In genomic region chr9:36986548-36987408, GRCh38 we compare ENCODE assay signal across 17 cellular contexts. TPM values are rescaled to one million over a fixed set of nuclear protein-coding genes. Genes with fewer than 3 reads are reported as not detected.
A peak's percentile ranks its signal among the peaks of the same experiment; 100 is the strongest.
DNase-seq lines count a peak whose midpoint lies in the region; ATAC-seq and TF ChIP-seq lines count a peak whose summit lies in the region.
"Had no signal": no experiment of that assay in that cellular context is flagged by ENCODE, and none has a peak within 500 bp of the region (broad histone marks: within the 10 kb centered on the region; RNA-seq: fewer than 3 reads in every experiment).

No MANE protein-coding gene starts in this region.

- H3K27me3 Mint-ChIP-seq in progenitor cell of endocrine pancreas = peaks cover 88% of the 10 kb centered on the region

- peak overlapping the region; percentile 79 for H3K4me2 ChIP-seq in hepatocyte

- H3K9me2 ChIP-seq in hepatocyte (replicated peaks; ENCODE audit: insufficient read depth) = no peaks in the 10 kb centered on the region

- H2AFZ ChIP-seq in hepatocyte = no peak overlapping the region

- no peaks in the 10 kb centered on the region for H3K36me3 ChIP-seq in HUES48 (ENCODE audit: control insufficient read depth, insufficient read depth, low read length)
- no peaks in the 10 kb centered on the region for H3K36me3 ChIP-seq in hepatocyte (replicated peaks; ENCODE audit: insufficient read depth, low read depth)
- H3K36me3 ChIP-seq: gastrocnemius medialis had no signal

- peak; percentile 27 for DNase-seq in ELF-1 (ENCODE audit: low read depth, low spot score)
- DNase-seq in hepatocyte (ENCODE audit: low spot score) = no peak
- no peak for DNase-seq in progenitor cell of endocrine pancreas (ENCODE audit: low spot score, unreplicated experiment)
- DNase-seq in GM03348 (ENCODE audit: low spot score) = no peak
- no peak for DNase-seq in NAMALWA (ENCODE audit: low spot score)
- DNase-seq: activated CD4-positive, CD25-positive, alpha-beta regulatory T cell treated with anti-CD3 and anti-CD28 coated beads, Interleukin-2, amount 50 U/mL, for 72 hours; dermis blood vessel endothelial cell; gastrocnemius medialis; midbrain; NCI-H1417 treated with DMSO at 0.1 percent for 48 hours; NCI-H774; small intestine had no signal

- peak overlapping the region; percentile 31 for H3K4me3 Mint-ChIP-seq in progenitor cell of endocrine pancreas (ENCODE audit: low read depth)

- H3K27ac Mint-ChIP-seq in progenitor cell of endocrine pancreas = no peak overlapping the region

- ATAC-seq in GM21737 (IDR thresholded peaks at IDR 0.05; ENCODE audit: unreplicated experiment) (no peak), HG02759 (IDR thresholded peaks at IDR 0.05; ENCODE audit: unreplicated experiment) (no peak)
- ATAC-seq: gastrocnemius medialis had no signal

- H3K27me3 ChIP-seq in HUES48 (ENCODE audit: control insufficient read depth, insufficient read depth, low read length) (peaks cover 96% of the 10 kb centered on the region), hepatocyte (peaks cover 81% of the 10 kb centered on the region)

- H3K4me1 ChIP-seq in HUES48 (ENCODE audit: control insufficient read depth, insufficient read depth, low read length) (peaks cover 19% of the 10 kb centered on the region), hepatocyte (ENCODE audit: insufficient read depth) (peaks cover 4% of the 10 kb centered on the region)
- H3K4me1 ChIP-seq: gastrocnemius medialis had no signal

- H3K9me3 ChIP-seq in HUES48 (ENCODE audit: control insufficient read depth, insufficient read depth, low read length) (no peaks in the 10 kb centered on the region), hepatocyte (ENCODE audit: low read depth) (no peaks in the 10 kb centered on the region)

- peaks cover 2% of the 10 kb centered on the region for H3K36me3 Mint-ChIP-seq in progenitor cell of endocrine pancreas (ENCODE audit: insufficient read depth)

- peaks cover 4% of the 10 kb centered on the region for H3K9me3 Mint-ChIP-seq in progenitor cell of endocrine pancreas (ENCODE audit: low read depth)

- TF ChIP-seq CTCF in hepatocyte (IDR thresholded peaks at IDR 0.05; ENCODE audit: poor library complexity) (no peak), progenitor cell of endocrine pancreas (IDR thresholded peaks at IDR 0.05; ENCODE audit: unreplicated experiment) (no peak)

- peaks cover 5% of the 10 kb centered on the region for H3K4me1 Mint-ChIP-seq in progenitor cell of endocrine pancreas (ENCODE audit: low read depth)

- H3K4me3 ChIP-seq in HUES48 (ENCODE audit: low read depth, low read length) = peak overlapping the region; percentile 59
- H3K4me3 ChIP-seq in hepatocyte = no peak overlapping the region

- H3K79me2 ChIP-seq in hepatocyte = no peaks in the 10 kb centered on the region

- no peak overlapping the region for H3K9ac ChIP-seq in HUES48 (ENCODE audit: low read depth, low read length)

- WGBS in hepatocyte (ENCODE audit: low lambda C conversion rate, missing lambda C conversion rate) = 10% methylated on average over 44 of the region's 51 CpGs

- H3K27ac ChIP-seq in HUES48 (ENCODE audit: low read depth, low read length) (no peak overlapping the region), hepatocyte (no peak overlapping the region)
- H3K27ac ChIP-seq: gastrocnemius medialis had no signal

- H4K20me1 ChIP-seq in hepatocyte (ENCODE audit: insufficient read depth, poor library complexity, severe bottlenecking) = no peaks in the 10 kb centered on the region

RNA-seq across cellular contexts. Expression of gene PAX5, which starts 47.3 kb away (rescaled TPM):
- total RNA-seq in hepatocyte = not detected in 2 replicates
- polyA plus RNA-seq in hepatocyte = not detected in 2 replicates
- not detected in 2 replicates for total RNA-seq in progenitor cell of endocrine pancreas
- total RNA-seq: dermis blood vessel endothelial cell, HT1080, SK-MEL-5 had no signal
